In the genomic region with DNA sequence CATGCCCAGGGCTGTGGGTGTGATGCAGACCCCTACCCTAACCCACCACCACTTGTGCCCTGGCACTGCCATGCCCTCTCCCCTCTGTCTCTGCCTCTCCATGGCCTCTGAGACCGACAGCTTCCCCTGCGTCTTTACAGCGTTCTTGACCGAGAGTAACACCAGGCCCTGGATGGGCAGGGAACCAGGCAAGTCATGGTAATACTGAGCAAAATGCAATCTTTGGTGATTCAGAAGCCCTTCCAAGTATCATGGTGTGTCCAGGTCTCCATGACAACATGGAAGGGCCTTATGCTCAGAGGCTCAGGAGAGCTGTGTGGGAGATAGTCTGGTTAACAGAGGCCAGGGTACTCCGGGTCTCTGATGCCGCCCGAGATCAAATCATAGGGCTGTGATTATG, we compare ENCODE assay signal across 2 cellular contexts.
TF ChIP-seq lines count a peak whose summit lies in the region.

No MANE protein-coding gene starts in this region.

TF ChIP-seq in IMR-90, 13 proteins besides CTCF, POLR2A, EP300 and RAD21:
- TF ChIP-seq RCOR1 (IDR thresholded peaks at IDR 0.05; ENCODE audit: insufficient replicate concordance, low read length), result no peak
- TF ChIP-seq USF2 (IDR thresholded peaks at IDR 0.05; ENCODE audit: low read depth, low read length), result no peak
- TF ChIP-seq FOS (IDR thresholded peaks at IDR 0.05; ENCODE audit: low read depth, low read length), result no peak
- TF ChIP-seq BHLHE40 (IDR thresholded peaks at IDR 0.05; ENCODE audit: low read depth, low read length), result no peak
- no peak for TF ChIP-seq CHD1 (IDR thresholded peaks at IDR 0.05; ENCODE audit: low read depth, low read length)
- no peak for TF ChIP-seq MAFK (IDR thresholded peaks at IDR 0.05; ENCODE audit: low read depth, low read length)
- no peak for TF ChIP-seq MXI1 (IDR thresholded peaks at IDR 0.05; ENCODE audit: borderline replicate concordance, low read depth, low read length)
- TF ChIP-seq SMC3 (IDR thresholded peaks at IDR 0.05; ENCODE audit: low read depth, low read length), result no peak
- TF ChIP-seq, protein P1, sequence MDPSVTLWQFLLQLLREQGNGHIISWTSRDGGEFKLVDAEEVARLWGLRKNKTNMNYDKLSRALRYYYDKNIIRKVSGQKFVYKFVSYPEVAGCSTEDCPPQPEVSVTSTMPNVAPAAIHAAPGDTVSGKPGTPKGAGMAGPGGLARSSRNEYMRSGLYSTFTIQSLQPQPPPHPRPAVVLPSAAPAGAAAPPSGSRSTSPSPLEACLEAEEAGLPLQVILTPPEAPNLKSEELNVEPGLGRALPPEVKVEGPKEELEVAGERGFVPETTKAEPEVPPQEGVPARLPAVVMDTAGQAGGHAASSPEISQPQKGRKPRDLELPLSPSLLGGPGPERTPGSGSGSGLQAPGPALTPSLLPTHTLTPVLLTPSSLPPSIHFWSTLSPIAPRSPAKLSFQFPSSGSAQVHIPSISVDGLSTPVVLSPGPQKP (IDR thresholded peaks at IDR 0.05; ENCODE audit: borderline replicate concordance, low read depth, low read length), result no peak
- no peak for TF ChIP-seq RFX5 (IDR thresholded peaks at IDR 0.05; ENCODE audit: low read depth, low read length)
- no peak for TF ChIP-seq CEBPB (IDR thresholded peaks at IDR 0.05; ENCODE audit: low read depth, low read length)
- no peak for TF ChIP-seq MAZ (IDR thresholded peaks at IDR 0.05; ENCODE audit: borderline replicate concordance, low read depth, low read length)
- no peak for TF ChIP-seq NFE2L2 (IDR thresholded peaks at IDR 0.05; ENCODE audit: low read depth, low read length)

TF ChIP-seq in K562, 482 proteins besides CTCF, POLR2A, EP300 and RAD21:
- TF ChIP-seq NELFE (IDR thresholded peaks at IDR 0.05; ENCODE audit: insufficient read depth, insufficient read length) (no peak), RFX1 (IDR thresholded peaks at IDR 0.05) (peak; percentile 44)
